23 cellular contexts compared by ENCODE assay signal in genomic region chr15:49032601-49033145, GRCh38.
"Had no signal": no experiment of that assay in that cellular context is flagged by ENCODE, and none has a peak within 500 bp of the region (broad histone marks: within the 10 kb centered on the region; RNA-seq: fewer than 3 reads in every experiment).

No MANE protein-coding gene starts in this region.

- H3K27ac Mint-ChIP-seq: memory B cell had no signal

- H3K9me3 Mint-ChIP-seq: memory B cell; naive thymus-derived CD4-positive, alpha-beta T cell had no signal

- H3K4me3 Mint-ChIP-seq: memory B cell; naive thymus-derived CD4-positive, alpha-beta T cell had no signal

- H3K36me3 ChIP-seq: uterus had no signal

- DNase-seq: cortex of kidney; dorsolateral prefrontal cortex; effector CD8-positive, alpha-beta T cell; foreskin fibroblast; glutamatergic neuron; kidney; left cardiac atrium; left ventricle myocardium inferior; lower lobe of right lung; naive thymus-derived CD4-positive, alpha-beta T cell; posterior cingulate gyrus; small intestine; stimulated activated CD4-positive, alpha-beta T cell treated with anti-CD3 and anti-CD28 coated beads, Interleukin-12 subunit alpha, Interleukin-12 subunit beta, amount 100 ng/mL, for 4 hours; stimulated activated naive CD4-positive, alpha-beta T cell treated with Interleukin-2 at 50 U/mL for 16 hours; tibial artery; upper lobe of left lung; uterus had no signal

- H3K4me3 ChIP-seq: esophagus muscularis mucosa, gastroesophageal sphincter, left ventricle myocardium inferior, lower lobe of right lung, right atrium auricular region, tibial artery, upper lobe of left lung, uterus had no signal

- H3K9me3 ChIP-seq: esophagus muscularis mucosa, gastroesophageal sphincter, left ventricle myocardium inferior, lower lobe of right lung, neutrophil, right atrium auricular region, tibial artery, upper lobe of left lung, uterus had no signal

- H3K27me3 Mint-ChIP-seq: memory B cell; naive thymus-derived CD4-positive, alpha-beta T cell had no signal

- H3K27me3 ChIP-seq: dorsolateral prefrontal cortex, esophagus muscularis mucosa, gastroesophageal sphincter, neutrophil, right atrium auricular region, tibial artery, upper lobe of left lung, uterus had no signal

- H3K27ac ChIP-seq: epithelial cell of prostate, esophagus muscularis mucosa, gastroesophageal sphincter, left ventricle myocardium inferior, lower lobe of right lung, neutrophil, right atrium auricular region, tibial artery, upper lobe of left lung, uterus had no signal
